In the genomic region with DNA sequence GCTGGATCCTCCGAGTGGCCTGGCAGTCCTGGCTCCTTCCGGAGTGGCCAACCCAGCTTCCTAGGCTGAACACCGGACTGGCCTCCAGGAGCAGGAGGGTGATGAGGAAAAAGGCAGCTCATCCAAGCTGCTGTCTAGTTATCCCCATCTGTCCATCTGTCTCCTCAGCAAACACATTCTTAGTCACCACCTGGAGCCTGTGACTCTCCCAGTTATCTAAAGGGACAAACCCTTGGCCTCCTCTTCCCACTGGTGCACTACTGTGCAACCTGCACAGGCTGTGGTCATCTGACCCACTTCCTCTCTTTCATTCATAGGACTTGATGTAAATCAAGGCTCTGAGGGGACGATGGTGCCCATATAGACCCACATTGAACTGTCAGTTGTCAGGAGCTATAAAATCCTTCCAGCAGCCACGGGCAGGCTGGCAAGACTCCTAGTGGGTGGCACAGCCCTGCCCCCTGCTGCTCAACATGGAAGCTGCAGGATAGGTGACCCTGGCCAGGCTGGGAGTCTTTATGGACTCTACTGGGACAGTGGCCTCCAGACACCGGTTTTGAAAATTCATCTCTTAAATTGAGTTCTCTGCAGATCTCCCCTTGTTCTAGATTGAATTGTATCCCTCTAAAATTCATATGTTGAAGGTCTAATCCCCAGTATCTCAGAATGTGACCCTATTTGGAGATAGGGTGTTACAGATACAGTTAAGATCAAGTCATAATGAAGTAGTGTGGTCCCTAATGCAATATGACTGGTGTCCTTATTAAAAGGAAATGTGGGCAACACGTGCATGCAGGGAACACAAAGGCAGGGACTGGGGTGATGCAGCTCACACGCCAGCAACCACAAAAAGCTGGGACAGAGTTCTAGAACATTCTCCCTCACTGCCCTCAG, we compare ENCODE assay signal across 9 cellular contexts. TPM values are rescaled to one million over a fixed set of nuclear protein-coding genes. Genes with fewer than 3 reads are reported as not detected.
A peak's percentile ranks its signal among the peaks of the same experiment; 100 is the strongest.
DNase-seq lines count a peak whose midpoint lies in the region; ATAC-seq and TF ChIP-seq lines count a peak whose summit lies in the region.
"Had no signal": no experiment of that assay in that cellular context is flagged by ENCODE, and none has a peak within 500 bp of the region (broad histone marks: within the 10 kb centered on the region; RNA-seq: fewer than 3 reads in every experiment).

No MANE protein-coding gene starts in this region.

- peaks cover 0 to under 1% (median 0%) of the 10 kb centered on the region in 8 donors for H3K9me3 Mint-ChIP-seq in CD4-positive, alpha-beta memory T cell
- H3K9me3 Mint-ChIP-seq in nephron, result no peaks in the 10 kb centered on the region
- H3K9me3 Mint-ChIP-seq: IgD-negative memory B cell had no signal

- no peaks in the 10 kb centered on the region for H3K9me3 ChIP-seq in CD4-positive, alpha-beta memory T cell (ENCODE audit: control insufficient read depth in 1 of 2, low read length in 2 of 2)
- H3K9me3 ChIP-seq in IMR-90 (ENCODE audit: control insufficient read depth, insufficient read depth, low read length) (no peaks in the 10 kb centered on the region), PC-3 (ENCODE audit: low read length) (no peaks in the 10 kb centered on the region), esophagus squamous epithelium (peaks cover 0 to 5% (median 0%) of the 10 kb centered on the region in 3 donors)

- no peaks in the 10 kb centered on the region for H3K79me2 ChIP-seq in PC-3 (ENCODE audit: low read length)

- peak overlapping the region; percentile 73 for H2AFZ ChIP-seq in IMR-90 (replicated peaks; ENCODE audit: low read length, poor library complexity)
- H2AFZ ChIP-seq in PC-3 (ENCODE audit: low read length), result no peak overlapping the region

- H3K27me3 ChIP-seq in CD4-positive, alpha-beta memory T cell (ENCODE audit: insufficient read depth, low read length), result no peaks in the 10 kb centered on the region
- H3K27me3 ChIP-seq in IMR-90 (ENCODE audit: control insufficient read depth, insufficient read depth, low read length), result no peaks in the 10 kb centered on the region
- H3K27me3 ChIP-seq in PC-3 (ENCODE audit: low read length), result no peaks in the 10 kb centered on the region
- H3K27me3 ChIP-seq in esophagus squamous epithelium, result no peaks in the 10 kb centered on the region

- 0% methylated on average over 1 of the region's 8 CpGs; no CpG with 5 or more reads in 1 of the 2 experiments for WGBS in IMR-90 (ENCODE audit: extremely low coverage in 2 of 2, insufficient read length in 1 of 2), 2 experiments
- WGBS in esophagus squamous epithelium, 2 donors, result 48 to 52% methylated on average over 6 to 7 of the region's 8 CpGs

- H3K4me3 ChIP-seq in CD4-positive, alpha-beta memory T cell (ENCODE audit: low read length in 2 of 2), result no peak overlapping the region
- H3K4me3 ChIP-seq in IMR-90 (ENCODE audit: insufficient read depth, low read depth, low read length) (no peak overlapping the region), PC-3 (ENCODE audit: low read length) (no peak overlapping the region), esophagus squamous epithelium (no peak overlapping the region)

- TF ChIP-seq RAD21 in IMR-90 (IDR thresholded peaks at IDR 0.05; ENCODE audit: low read length), result peak; percentile 86

- CTCF ChIA-PET in CD4-positive, alpha-beta memory T cell (lab: Charles Lee; ENCODE audit: partially characterized antibody), result interaction anchor here (0.6 to 10.2 kb wide), 35 partner anchors 10 to 337 kb away, joined by 3 to 648 read pairs (median 5); a partner anchor contains a TSS
- CTCF ChIA-PET in IMR-90 (lab: Yijun Ruan, JAX), result interaction anchor here (0.6 to 1.5 kb wide), 19 partner anchors 10 to 182 kb away, joined by 3 to 7 read pairs (median 4); a partner anchor contains a TSS
- CTCF ChIA-PET in PC-3 (lab: Charles Lee), result interaction anchor here (0.5 to 1.8 kb wide), 9 partner anchors 9 to 182 kb away, joined by 3 to 34 read pairs (median 7); a partner anchor contains a TSS

- no peak overlapping the region for H3K4ac ChIP-seq in IMR-90 (ENCODE audit: low read depth, low read length)

- no peak overlapping the region for H2AK9ac ChIP-seq in IMR-90 (replicated peaks; ENCODE audit: low read depth, low read length, poor library complexity)

- no peak overlapping the region for H3K9ac ChIP-seq in IMR-90 (ENCODE audit: low read depth, low read length)
- no peak overlapping the region for H3K9ac ChIP-seq in PC-3 (ENCODE audit: low read length)

- H4K20me1 ChIP-seq in IMR-90 (ENCODE audit: insufficient read depth, low read length) (no peaks in the 10 kb centered on the region), PC-3 (ENCODE audit: low read length) (no peaks in the 10 kb centered on the region)

- no peak for TF ChIP-seq POLR2A in IMR-90 (IDR thresholded peaks at IDR 0.05; ENCODE audit: low read depth, low read length)
- no peak for TF ChIP-seq POLR2A in esophagus squamous epithelium (IDR thresholded peaks at IDR 0.05)

- TF ChIP-seq CTCF in IMR-90 (conservative IDR thresholded peaks at IDR 0.05; ENCODE audit: low read depth, low read length), result peak; percentile 92
- TF ChIP-seq CTCF in PC-3 (conservative IDR thresholded peaks at IDR 0.05; ENCODE audit: low read depth, low read length), result peak; percentile 95
- TF ChIP-seq CTCF in esophagus squamous epithelium (IDR thresholded peaks at IDR 0.05), result peak; percentile 85 to 93 (median 90)
- peak; percentile 93 to 94 (median 94) for TF ChIP-seq CTCF in nephron (IDR thresholded peaks at IDR 0.05; ENCODE audit: unreplicated experiment in 3 of 3)

- no peak overlapping the region for H4K91ac ChIP-seq in IMR-90 (ENCODE audit: insufficient read depth, low read depth, low read length)

- peaks cover 5% of the 10 kb centered on the region for H3K4me1 ChIP-seq in CD4-positive, alpha-beta memory T cell (ENCODE audit: insufficient read depth, low read length)
- H3K4me1 ChIP-seq in IMR-90 (ENCODE audit: control insufficient read depth, insufficient read depth, low read length) (peaks cover 2% of the 10 kb centered on the region; the same call in 1 of the 2 replicates), PC-3 (ENCODE audit: insufficient read depth, low read length) (no peaks in the 10 kb centered on the region), esophagus squamous epithelium (no peaks in the 10 kb centered on the region)

- H3K9me1 ChIP-seq in IMR-90 (ENCODE audit: insufficient read depth, low read length), result 0 out of 2 replicates have a peak, but pooled peaks cover 3% of the 10 kb centered on the region

- H3K56ac ChIP-seq in IMR-90 (ENCODE audit: extremely low read depth, insufficient read depth, low read length), result no peak overlapping the region

- intact Hi-C loops in CD4-positive, alpha-beta memory T cell (cut with micrococcal nuclease), result loop anchor here (1.0 to 10.0 kb wide), 2 partner anchors 36 to 150 kb away; a partner anchor contains a TSS
- intact Hi-C loops in IMR-90 (cut with micrococcal nuclease) (loop anchor here (1.0 kb wide), 3 partner anchors 34 to 182 kb away; a partner anchor contains a TSS), PC-3 (cut with micrococcal nuclease) (loop anchor here (1.0 to 2.0 kb wide), 2 partner anchors 36 to 182 kb away; a partner anchor contains a TSS), esophagus squamous epithelium (cut with DNase I) (no loop called here)

- dilution Hi-C loops in IMR-90 (cut with HindIII; ENCODE audit: low sequenced_read_pairs, unreplicated experiment), result no loop called here

- no peaks in the 10 kb centered on the region for H3K27me3 Mint-ChIP-seq in CD4-positive, alpha-beta memory T cell
- peaks cover 7% of the 10 kb centered on the region for H3K27me3 Mint-ChIP-seq in nephron (ENCODE audit: low read depth)

- no peaks in the 10 kb centered on the region for H3K9me2 ChIP-seq in PC-3 (replicated peaks; ENCODE audit: low read length)

- no peak overlapping the region for H3K27ac ChIP-seq in CD4-positive, alpha-beta memory T cell (ENCODE audit: low read depth, low read length)
- H3K27ac ChIP-seq in IMR-90 (ENCODE audit: insufficient read depth, low read length) (no peak overlapping the region), PC-3 (ENCODE audit: low read length) (no peak overlapping the region), esophagus squamous epithelium (no peak overlapping the region)

- H2BK5ac ChIP-seq in IMR-90 (ENCODE audit: low read depth, low read length, poor library complexity, severe bottlenecking), result no peak overlapping the region

- H4K5ac ChIP-seq in IMR-90 (ENCODE audit: low read depth, low read length), result no peak overlapping the region

- H4K8ac ChIP-seq in IMR-90 (ENCODE audit: low read depth in 2 of 2, low read length in 2 of 2), result no peak overlapping the region

- no TSS peak for BruUV-seq in IMR-90 (replicated peaks; lab: Mats Ljungman, UMichigan)
- no TSS peak for BruUV-seq in PC-3 (replicated peaks; lab: Mats Ljungman, UMichigan)

- no peak overlapping the region for H2BK15ac ChIP-seq in IMR-90 (ENCODE audit: low read depth, low read length)

- H3F3A ChIP-seq in PC-3 (ENCODE audit: low read length, unreplicated experiment), result no peaks in the 10 kb centered on the region

- H3K4me1 Mint-ChIP-seq in CD4-positive, alpha-beta memory T cell, result peaks cover 5 to 6% (median 5%) of the 10 kb centered on the region in 4 donors
- H3K4me1 Mint-ChIP-seq in nephron, result peaks cover 5% of the 10 kb centered on the region

- peak; percentile 78 to 83 (median 79) for DNase-seq in CD4-positive, alpha-beta memory T cell
- DNase-seq in IMR-90, result peak; percentile 51
- DNase-seq in PC-3, result peak; percentile 79
- peak; percentile 88 for DNase-seq in activated T-cell treated with anti-CD3 and anti-CD28 coated beads, Interleukin-2, amount 50 U/mL, for 1 hour
- DNase-seq in esophagus squamous epithelium (lab: John Stamatoyannopoulos, UW), result no peak
- DNase-seq in stimulated activated naive CD4-positive, alpha-beta T cell treated with Interleukin-2 at 50 U/mL for 16 hours (lab: John Stamatoyannopoulos, UW), result peak; percentile 80

- H3K79me1 ChIP-seq in IMR-90 (ENCODE audit: low read depth in 1 of 2, low read length in 2 of 2), result no peaks in the 10 kb centered on the region

- H2BK120ac ChIP-seq in IMR-90 (ENCODE audit: low read depth, low read length), result no peak overlapping the region

- no peak overlapping the region for H3K14ac ChIP-seq in IMR-90 (replicated peaks; ENCODE audit: low read depth, low read length)

- no peaks in the 10 kb centered on the region for H3K36me3 Mint-ChIP-seq in CD4-positive, alpha-beta memory T cell
- H3K36me3 Mint-ChIP-seq in nephron (ENCODE audit: low read depth), result no peaks in the 10 kb centered on the region
- H3K36me3 Mint-ChIP-seq: IgD-negative memory B cell had no signal

- H3K23ac ChIP-seq in IMR-90 (ENCODE audit: low read depth, low read length), result no peak overlapping the region

- H2BK20ac ChIP-seq in IMR-90 (ENCODE audit: low read depth, low read length), result no peak overlapping the region

- H3K18ac ChIP-seq in IMR-90 (ENCODE audit: low read depth, low read length), result no peak overlapping the region

- no peaks in the 10 kb centered on the region for H3K36me3 ChIP-seq in CD4-positive, alpha-beta memory T cell (ENCODE audit: insufficient read depth, low read length)
- H3K36me3 ChIP-seq in IMR-90 (ENCODE audit: control insufficient read depth, insufficient read depth, low read length), result no peaks in the 10 kb centered on the region
- H3K36me3 ChIP-seq in PC-3 (ENCODE audit: low read depth, low read length), result no peaks in the 10 kb centered on the region
- H3K36me3 ChIP-seq in esophagus squamous epithelium, result no peaks in the 10 kb centered on the region

- H3K4me3 Mint-ChIP-seq in CD4-positive, alpha-beta memory T cell, result no peak overlapping the region
- H3K4me3 Mint-ChIP-seq in nephron, result no peak overlapping the region
- H3K4me3 Mint-ChIP-seq: IgD-negative memory B cell had no signal

- H3K4me2 ChIP-seq in IMR-90 (ENCODE audit: low read depth, low read length) (no peak overlapping the region), PC-3 (ENCODE audit: low read length) (no peak overlapping the region)

- ATAC-seq in GM19397 (IDR thresholded peaks at IDR 0.05; ENCODE audit: unreplicated experiment) (peak; percentile 71), IMR-90 (ENCODE audit: low read depth) (peak; percentile 91), PC-3 (peak; percentile 95)

- H2AK5ac ChIP-seq in IMR-90 (ENCODE audit: low read depth, low read length), result no peak overlapping the region

- POLR2A ChIA-PET in CD4-positive, alpha-beta memory T cell (lab: Charles Lee; ENCODE audit: partially characterized antibody), result interaction anchor here (0.6 to 5.9 kb wide), 12 partner anchors 11 to 526 kb away, joined by 3 to 113 read pairs (median 5); a partner anchor contains a TSS
- POLR2A ChIA-PET in IMR-90 (lab: Charles Lee; ENCODE audit: unreplicated experiment), result no interaction called here
- POLR2A ChIA-PET in PC-3 (lab: Charles Lee; ENCODE audit: unreplicated experiment), result interaction anchor here (0.5 kb wide), 1 partner anchor 28 kb away, joined by 4 read pairs; no protein-coding TSS in a partner anchor

- peak overlapping the region in 6 of 7 donors; percentile 25 to 89 (median 70) for H3K27ac Mint-ChIP-seq in CD4-positive, alpha-beta memory T cell
- H3K27ac Mint-ChIP-seq in nephron, result peak overlapping the region in 1 of 3 experiments; percentile 10

- in situ Hi-C loops in IMR-90 (cut with MboI; ENCODE audit: low sequenced_read_pairs), result no loop called here

RNA-seq across cellular contexts. Expression of a gene that starts 29.3 kb away (rescaled TPM):
- 10 to 100 TPM; 33.4 to 34.6 TPM for total RNA-seq in CD4-positive, alpha-beta memory T cell
- 100 to 1,000 TPM in 1 of 2 donors, 10 to 100 TPM in 1; 48.2 to 303 TPM for polyA plus RNA-seq in CD4-positive, alpha-beta memory T cell
- 1.8 and 2.5 TPM in 2 replicates for total RNA-seq in IMR-90 (2012; rRNA removed)
- 3.8 and 4.8 TPM in 2 replicates for polyA plus RNA-seq in IMR-90 (2012; rRNA removed)
- 2.9 and 15.4 TPM in 2 replicates for polyA plus RNA-seq in IMR-90 (2012; cell fraction: cytosol; rRNA removed)
- 61.4 and 76.2 TPM in 2 replicates for polyA plus RNA-seq in IMR-90 (2012; cell fraction: nucleus; rRNA removed; ENCODE audit: low replicate concordance)
- total RNA-seq in PC-3 (2014; rRNA removed), result 6.9 and 16.7 TPM in 2 replicates
- 10 to 100 TPM in 1 of 4 donors, 1 to 10 TPM in 3; 1.5 to 10.3 (median 5.6) TPM for total RNA-seq in esophagus squamous epithelium

RNA-seq across cellular contexts. Expression of a gene that starts 34.1 kb away (rescaled TPM):
- 10 to 100 TPM; 84.9 to 92.9 TPM for total RNA-seq in CD4-positive, alpha-beta memory T cell
- polyA plus RNA-seq in CD4-positive, alpha-beta memory T cell, result 100 to 1,000 TPM; 109 to 196 TPM
- total RNA-seq in IMR-90 (2012; rRNA removed) (138 and 189 TPM in 2 replicates), PC-3 (2014; rRNA removed) (164 and 169 TPM in 2 replicates), esophagus squamous epithelium (100 to 1,000 TPM in 3 of 4 donors, 10 to 100 TPM in 1; 84.2 to 137 (median 111) TPM)
- 51.1 and 61.7 TPM in 2 replicates for polyA plus RNA-seq in IMR-90 (2012; rRNA removed)
- 17.9 and 21.7 TPM in 2 replicates for polyA plus RNA-seq in IMR-90 (2012; cell fraction: cytosol; rRNA removed)
- 14.0 and 58.9 TPM in 2 replicates for polyA plus RNA-seq in IMR-90 (2012; cell fraction: nucleus; rRNA removed; ENCODE audit: low replicate concordance)

RNA-seq across cellular contexts. Expression of a gene that starts 36.2 kb away (rescaled TPM):
- total RNA-seq in CD4-positive, alpha-beta memory T cell, result 1 to 10 TPM in 1 of 2 experiments, not detected in 1; 1.3 TPM
- under 1 TPM in 1 of 2 donors, not detected in 1; 0.48 TPM for polyA plus RNA-seq in CD4-positive, alpha-beta memory T cell
- not detected in 2 replicates for total RNA-seq in IMR-90 (2012; rRNA removed)
- not detected in 2 replicates for polyA plus RNA-seq in IMR-90 (2012; rRNA removed)
- 0.04 TPM in 1 of 2 replicates, not detected in the other for polyA plus RNA-seq in IMR-90 (2012; cell fraction: cytosol; rRNA removed)
- polyA plus RNA-seq in IMR-90 (2012; cell fraction: nucleus; rRNA removed; ENCODE audit: low replicate concordance), result 0.25 and 0.48 TPM in 2 replicates
- not detected in 2 replicates for total RNA-seq in PC-3 (2014; rRNA removed)
- total RNA-seq in esophagus squamous epithelium, result under 1 TPM in 2 of 4 donors, not detected in 2; 0.30 to 0.53 TPM
- polyA plus RNA-seq: IgD-negative memory B cell had no signal

RNA-seq across cellular contexts. Expression of a gene that starts 58.1 kb away (rescaled TPM):
- not detected for total RNA-seq in CD4-positive, alpha-beta memory T cell
- not detected for polyA plus RNA-seq in CD4-positive, alpha-beta memory T cell
- total RNA-seq in IMR-90 (2012; rRNA removed) (not detected in 2 replicates), PC-3 (2014; rRNA removed) (0.12 TPM in 1 of 2 replicates, not detected in the other), esophagus squamous epithelium (1 to 10 TPM in 1 of 4 donors, under 1 TPM in 2, not detected in 1; 0.04 to 1.2 (median 0.38) TPM)
- polyA plus RNA-seq in IMR-90 (2012; rRNA removed), result not detected in 2 replicates
- polyA plus RNA-seq in IMR-90 (2012; cell fraction: cytosol; rRNA removed), result not detected in 2 replicates
- 0.17 and 0.40 TPM in 2 replicates for polyA plus RNA-seq in IMR-90 (2012; cell fraction: nucleus; rRNA removed; ENCODE audit: low replicate concordance)
- polyA plus RNA-seq: IgD-negative memory B cell had no signal
